13 cellular contexts compared by ENCODE assay signal in the genomic region with DNA sequence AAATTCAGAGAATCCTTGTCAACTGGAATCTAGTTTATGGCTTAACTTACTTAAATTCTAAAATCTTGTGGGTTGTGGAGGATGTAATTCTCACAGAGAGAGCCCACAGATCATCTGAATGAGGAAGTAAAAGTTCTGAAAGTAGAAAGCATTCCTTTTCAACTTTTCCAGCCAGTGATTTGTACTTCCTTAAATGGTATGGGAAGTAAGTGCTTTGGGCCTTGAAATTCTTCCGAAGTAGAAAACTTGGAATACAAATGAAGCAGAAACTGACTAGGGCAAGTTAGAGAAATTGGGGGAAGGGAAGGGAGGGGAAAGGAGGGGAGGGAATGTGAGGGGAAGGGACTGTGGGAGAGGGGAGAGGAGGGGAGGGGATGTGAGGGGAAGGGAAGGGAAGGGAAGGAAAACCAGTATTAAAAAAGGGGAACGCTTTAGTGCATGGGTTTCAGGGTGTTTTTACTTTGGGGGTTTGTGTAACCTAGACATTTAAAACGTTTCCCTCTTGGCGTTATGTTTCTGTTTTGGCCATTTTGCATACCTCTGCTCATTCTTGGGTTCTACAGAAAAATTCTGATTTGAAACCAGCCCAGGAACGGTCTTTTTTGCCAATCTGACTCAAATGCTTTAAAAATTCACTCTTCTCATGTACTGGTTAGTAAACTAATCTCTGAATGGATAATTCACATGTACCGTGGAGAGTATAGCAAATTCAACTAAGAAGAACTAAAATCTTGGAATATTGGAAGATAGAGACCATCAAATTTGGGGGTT. TPM values are rescaled to one million over a fixed set of nuclear protein-coding genes. Genes with fewer than 3 reads are reported as not detected.
DNase-seq lines count a peak whose midpoint lies in the region; ATAC-seq, FAIRE-seq and TF ChIP-seq lines count a peak whose summit lies in the region.
"Had no signal": no experiment of that assay in that cellular context is flagged by ENCODE, and none has a peak within 500 bp of the region (broad histone marks: within the 10 kb centered on the region; RNA-seq: fewer than 3 reads in every experiment).

No MANE protein-coding gene starts in this region.

- H3K4me3 ChIP-seq in HEK293 (ENCODE audit: low read depth, low read length) (no peak overlapping the region), astrocyte (ENCODE audit: insufficient read depth, low read depth, low read length) (no peak overlapping the region), left lung (no peak overlapping the region), stomach smooth muscle (ENCODE audit: low read length in 2 of 2) (no peak overlapping the region)

- no peaks in the 10 kb centered on the region for H3K27me3 Mint-ChIP-seq in astrocyte (ENCODE audit: low read depth, unreplicated experiment)
- H3K27me3 Mint-ChIP-seq: naive B cell had no signal

- H3K9ac ChIP-seq in astrocyte (ENCODE audit: low read length) = peak overlapping the region; percentile 28
- H3K9ac ChIP-seq in stomach smooth muscle (ENCODE audit: low read length in 2 of 2) = no peak overlapping the region

- H3K36me3 Mint-ChIP-seq in astrocyte (ENCODE audit: low read depth, unreplicated experiment) = peaks cover 5% of the 10 kb centered on the region

- CTCF ChIA-PET in HEK293 (lab: Yijun Ruan, JAX) = no interaction called here

- H3K4me1 Mint-ChIP-seq in astrocyte (ENCODE audit: low read depth, unreplicated experiment) = peaks cover 56% of the 10 kb centered on the region

- H3K9me3 ChIP-seq in HEK293 (ENCODE audit: control insufficient read depth, insufficient read depth, low read depth, low read length) = no peaks in the 10 kb centered on the region
- no peaks in the 10 kb centered on the region for H3K9me3 ChIP-seq in astrocyte (ENCODE audit: insufficient read depth, low read depth, low read length)
- no peaks in the 10 kb centered on the region for H3K9me3 ChIP-seq in left lung
- H3K9me3 ChIP-seq in stomach smooth muscle (ENCODE audit: control insufficient read depth in 2 of 2, low read length in 2 of 2) = no peaks in the 10 kb centered on the region

- H3K4me1 ChIP-seq in HEK293 (ENCODE audit: control insufficient read depth, insufficient read depth, low read length) (peaks cover 10% of the 10 kb centered on the region; the same call in 1 of the 2 replicates), astrocyte (ENCODE audit: insufficient read depth, low read length) (peaks cover 40% of the 10 kb centered on the region), left lung (peaks cover 8 to 46% of the 10 kb centered on the region in 2 donors), stomach smooth muscle (ENCODE audit: control insufficient read depth, insufficient read depth, low read length) (no peaks in the 10 kb centered on the region)

- H3K9me3 Mint-ChIP-seq in astrocyte (ENCODE audit: unreplicated experiment) = no peaks in the 10 kb centered on the region
- H3K9me3 Mint-ChIP-seq: naive B cell had no signal

- POLR2A ChIA-PET in HEK293 (lab: Yijun Ruan, JAX) = no interaction called here

- no peaks in the 10 kb centered on the region for H3K27me3 ChIP-seq in astrocyte (ENCODE audit: insufficient read depth, low read length)
- H3K27me3 ChIP-seq in left lung = no peaks in the 10 kb centered on the region
- H3K27me3 ChIP-seq in stomach smooth muscle (ENCODE audit: control insufficient read depth in 1 of 2, insufficient read depth in 2 of 2, low read length in 2 of 2) = no peaks in the 10 kb centered on the region

- TF ChIP-seq CTCF in HEK293 (tag by site-specific recombination; IDR thresholded peaks at IDR 0.05) (no peak), astrocyte (IDR thresholded peaks at IDR 0.05; ENCODE audit: insufficient read depth, low read depth, low read length) (no peak), left lung (IDR thresholded peaks at IDR 0.05) (no peak)

- no peak for FAIRE-seq in astrocyte (lab: Jason Lieb, UNC)

- peak overlapping the region; percentile 37 for H3K4me3 Mint-ChIP-seq in astrocyte (ENCODE audit: unreplicated experiment)

- no peak overlapping the region for H3K27ac ChIP-seq in HEK293 (ENCODE audit: extremely low read depth, low read depth, low read length)
- peak overlapping the region; percentile 10 for H3K27ac ChIP-seq in astrocyte (ENCODE audit: low read depth, low read length)
- H3K27ac ChIP-seq in left lung = peak overlapping the region; percentile 58 to 61
- H3K27ac ChIP-seq in stomach smooth muscle (ENCODE audit: low read length) = peak overlapping the region; percentile 8
- no peak overlapping the region for H3K27ac ChIP-seq in substantia nigra (ENCODE audit: low read depth, low read length, poor library complexity, severe bottlenecking)

- peaks cover 11 to 33% of the 10 kb centered on the region in 2 experiments for H3K36me3 ChIP-seq in HEK293 (ENCODE audit: control insufficient read depth in 2 of 2, insufficient read depth in 1 of 2, low read length in 2 of 2)
- peaks cover 8% of the 10 kb centered on the region for H3K36me3 ChIP-seq in astrocyte (ENCODE audit: insufficient read depth, low read length)
- H3K36me3 ChIP-seq in left lung = peaks cover 0 to 37% of the 10 kb centered on the region in 2 donors
- H3K36me3 ChIP-seq in stomach smooth muscle (ENCODE audit: control insufficient read depth in 2 of 2, insufficient read depth in 2 of 2, low read length in 2 of 2) = peaks cover 18% of the 10 kb centered on the region in 2 donors

- peak; percentile 24 for ATAC-seq in left lung
- no peak for ATAC-seq in HG03175 (IDR thresholded peaks at IDR 0.05; ENCODE audit: unreplicated experiment)

- DNase-seq in astrocyte (ENCODE audit: low read depth) = peak; percentile 85
- DNase-seq in left lung = no peak
- no peak for DNase-seq in NCI-H2081 treated with DMSO at 0.1 percent for 48 hours (lab: John Stamatoyannopoulos, UW)
- no peak for DNase-seq in NK-92 treated with Interleukin-12 subunit alpha and Interleukin-12 subunit beta, amount 100 ng/mL, for 24 hours (lab: John Stamatoyannopoulos, UW)
- DNase-seq in substantia nigra (lab: John Stamatoyannopoulos, UW) = no peak
- DNase-seq: DND-41; effector memory CD4-positive, alpha-beta T cell; naive B cell; NCI-H1048; SHP77 treated with DMSO at 0.1 percent for 48 hours had no signal

- no peaks in the 10 kb centered on the region for H3K79me2 ChIP-seq in astrocyte (ENCODE audit: insufficient read depth, low read length)

- H3K27ac Mint-ChIP-seq in astrocyte (ENCODE audit: unreplicated experiment) = peak overlapping the region; percentile 86
- H3K27ac Mint-ChIP-seq: naive B cell had no signal

- intact Hi-C loops in left lung (cut with DNase I) = no loop called here

- no peak overlapping the region for H2AFZ ChIP-seq in astrocyte (ENCODE audit: low read depth, low read length)

- H3K4me2 ChIP-seq in astrocyte (ENCODE audit: low read length) = peak overlapping the region; percentile 58

- peaks cover 3% of the 10 kb centered on the region for H4K20me1 ChIP-seq in astrocyte (ENCODE audit: insufficient read depth, low read length)

TF ChIP-seq in HEK293, 187 proteins besides CTCF, POLR2A, EP300 and RAD21:
- TF ChIP-seq ZNF202 (tag by site-specific recombination; IDR thresholded peaks at IDR 0.05; ENCODE audit: borderline replicate concordance) (no peak), GLIS1 (tag by site-specific recombination; IDR thresholded peaks at IDR 0.05) (no peak), ZNF626 (tag by site-specific recombination; IDR thresholded peaks at IDR 0.05) (no peak), ZNF146 (tag by site-specific recombination; IDR thresholded peaks at IDR 0.05) (no peak), PRDM1 (tag by site-specific recombination; IDR thresholded peaks at IDR 0.05) (peak; percentile 86)
- TF ChIP-seq, protein P1, sequence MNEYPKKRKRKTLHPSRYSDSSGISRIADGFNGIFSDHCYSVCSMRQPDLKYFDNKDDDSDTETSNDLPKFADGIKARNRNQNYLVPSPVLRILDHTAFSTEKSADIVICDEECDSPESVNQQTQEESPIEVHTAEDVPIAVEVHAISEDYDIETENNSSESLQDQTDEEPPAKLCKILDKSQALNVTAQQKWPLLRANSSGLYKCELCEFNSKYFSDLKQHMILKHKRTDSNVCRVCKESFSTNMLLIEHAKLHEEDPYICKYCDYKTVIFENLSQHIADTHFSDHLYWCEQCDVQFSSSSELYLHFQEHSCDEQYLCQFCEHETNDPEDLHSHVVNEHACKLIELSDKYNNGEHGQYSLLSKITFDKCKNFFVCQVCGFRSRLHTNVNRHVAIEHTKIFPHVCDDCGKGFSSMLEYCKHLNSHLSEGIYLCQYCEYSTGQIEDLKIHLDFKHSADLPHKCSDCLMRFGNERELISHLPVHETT (tag by site-specific recombination; IDR thresholded peaks at IDR 0.05) = no peak
- TF ChIP-seq, protein P2, sequence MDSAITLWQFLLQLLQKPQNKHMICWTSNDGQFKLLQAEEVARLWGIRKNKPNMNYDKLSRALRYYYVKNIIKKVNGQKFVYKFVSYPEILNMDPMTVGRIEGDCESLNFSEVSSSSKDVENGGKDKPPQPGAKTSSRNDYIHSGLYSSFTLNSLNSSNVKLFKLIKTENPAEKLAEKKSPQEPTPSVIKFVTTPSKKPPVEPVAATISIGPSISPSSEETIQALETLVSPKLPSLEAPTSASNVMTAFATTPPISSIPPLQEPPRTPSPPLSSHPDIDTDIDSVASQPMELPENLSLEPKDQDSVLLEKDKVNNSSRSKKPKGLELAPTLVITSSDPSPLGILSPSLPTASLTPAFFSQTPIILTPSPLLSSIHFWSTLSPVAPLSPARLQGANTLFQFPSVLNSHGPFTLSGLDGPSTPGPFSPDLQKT (IDR thresholded peaks at IDR 0.05; ENCODE audit: borderline replicate concordance, low read depth, low read length) = no peak
TF ChIP-seq in HEK293: peak in this region for 1.

RNA-seq across cellular contexts. Expression of a gene that starts 15.5 kb away (rescaled TPM):
- total RNA-seq in astrocyte (30.4 and 31.7 TPM in 2 replicates), left lung (10 to 100 TPM; 38.4 to 47.3 TPM)

RNA-seq across cellular contexts. Expression of a gene that starts 39.1 kb away (rescaled TPM):
- total RNA-seq in astrocyte (68.1 and 69.4 TPM in 2 replicates), left lung (10 to 100 TPM; 24.7 to 45.5 TPM)

RNA-seq across cellular contexts. Expression of a gene that starts 39.1 kb away (rescaled TPM):
- total RNA-seq in astrocyte (86.4 and 89.2 TPM in 2 replicates), left lung (10 to 100 TPM; 93.4 to 94.1 TPM)

Comparison
In these comparisons a context has a peak if more than half of its experiments do, and no peak if none do; other contexts are left out.
1. H3K27ac ChIP-seq: peak in astrocyte (single experiment), left lung (2 of 2) and stomach smooth muscle (single experiment); none in HEK293 (single experiment) and substantia nigra (single experiment).